Comparison of ENCODE assay signal across 8 cellular contexts in genomic region chr19:57362419-57362818, GRCh38. TPM values are rescaled to one million over a fixed set of nuclear protein-coding genes. Genes with fewer than 3 reads are reported as not detected.
DNase-seq lines count a peak whose midpoint lies in the region; ATAC-seq, FAIRE-seq and TF ChIP-seq lines count a peak whose summit lies in the region.

No MANE protein-coding gene starts in this region.

- H3K4me2 ChIP-seq in GM23338 = peak overlapping the region; percentile 73

- ATAC-seq in GM23338 (no peak), GM21723 (IDR thresholded peaks at IDR 0.05; ENCODE audit: unreplicated experiment) (no peak)

- no peaks in the 10 kb centered on the region for H3F3A ChIP-seq in GM23338 (replicated peaks; ENCODE audit: low read depth)

- peak overlapping the region; percentile 63 for H3K27ac ChIP-seq in GM23338 (ENCODE audit: low read depth)
- H3K27ac ChIP-seq in WERI-Rb-1 = peak overlapping the region; percentile 78
- H3K27ac ChIP-seq in sigmoid colon = peak overlapping the region; percentile 80 to 98 (median 95)

- no peak for TF ChIP-seq POLR2A in sigmoid colon (IDR thresholded peaks at IDR 0.05)
- no peak for TF ChIP-seq POLR2A in lower leg skin (IDR thresholded peaks at IDR 0.05)

- H3K4me1 ChIP-seq in GM23338 (ENCODE audit: insufficient read depth) (no peaks in the 10 kb centered on the region), sigmoid colon (peaks cover 0 to 17% (median 12%) of the 10 kb centered on the region in 4 donors)

- no peaks in the 10 kb centered on the region for H3K27me3 ChIP-seq in GM23338 (ENCODE audit: insufficient read depth)
- no peaks in the 10 kb centered on the region for H3K27me3 ChIP-seq in WERI-Rb-1 (ENCODE audit: insufficient read depth, low read depth, severe bottlenecking)
- no peaks in the 10 kb centered on the region for H3K27me3 ChIP-seq in sigmoid colon

- DNase-seq in GM23338 (ENCODE audit: low spot score) = no peak
- no peak for DNase-seq in WERI-Rb-1
- no peak for DNase-seq in fibroblast of the aortic adventitia (ENCODE audit: low read depth)
- no peak for DNase-seq in sigmoid colon
- DNase-seq in lower leg skin (ENCODE audit: low spot score in 2 of 2) = no peak
- DNase-seq in urothelium cell line (ENCODE audit: low spot score) = no peak
- DNase-seq in hepatic stellate cell (ENCODE audit: low spot score) = no peak

- H3K4me3 ChIP-seq in GM23338 (peak overlapping the region; percentile 51), WERI-Rb-1 (ENCODE audit: low read depth, low read length) (peak overlapping the region; percentile 90), fibroblast of the aortic adventitia (ENCODE audit: low read depth, low read length) (peak overlapping the region; percentile 66), sigmoid colon (peak overlapping the region in 3 of 4 donors; percentile 86 to 91 (median 88)), lower leg skin (ENCODE audit: low read depth, poor library complexity, severe bottlenecking) (no peak overlapping the region)

- H3K9me3 ChIP-seq in WERI-Rb-1 (ENCODE audit: severe bottlenecking) (no peaks in the 10 kb centered on the region), sigmoid colon (peaks cover 2 to 14% (median 10%) of the 10 kb centered on the region in 4 donors)

- H3K79me2 ChIP-seq in GM23338 (replicated peaks; ENCODE audit: insufficient read depth) = peaks cover 16% of the 10 kb centered on the region

- H3K27me3 Mint-ChIP-seq in GM23338 (ENCODE audit: insufficient read depth, low read depth, poor library complexity) = peaks cover 3% of the 10 kb centered on the region

- WGBS in sigmoid colon, 2 donors = 63 to 72% methylated on average over 2 of the region's 2 CpGs
- WGBS in lower leg skin, 2 donors = 77% methylated on average over 2 of the region's 2 CpGs

- FAIRE-seq in urothelium cell line (lab: Jason Lieb, UNC) = no peak

- no peak for TF ChIP-seq EP300 in sigmoid colon (IDR thresholded peaks at IDR 0.05)

- H3K4me3 Mint-ChIP-seq in GM23338 = peak overlapping the region; percentile 98

- peak overlapping the region; percentile 97; the same call in 1 of the 2 replicates for H3K27ac Mint-ChIP-seq in GM23338

- TF ChIP-seq CTCF in GM23338 (conservative IDR thresholded peaks at IDR 0.05; ENCODE audit: low read depth in 2 of 2) (no peak), WERI-Rb-1 (IDR thresholded peaks at IDR 0.05; ENCODE audit: low read depth, low read length) (no peak), fibroblast of the aortic adventitia (IDR thresholded peaks at IDR 0.05; ENCODE audit: insufficient read depth, low read length) (no peak), sigmoid colon (IDR thresholded peaks at IDR 0.05) (no peak), lower leg skin (IDR thresholded peaks at IDR 0.05) (no peak)

- H3K36me3 Mint-ChIP-seq in GM23338 (ENCODE audit: low read depth) = peaks cover 8% of the 10 kb centered on the region; the same call in 2 of the 3 replicates

- no peaks in the 10 kb centered on the region for H4K20me1 ChIP-seq in GM23338 (replicated peaks; ENCODE audit: insufficient read depth)

- H3K4me1 Mint-ChIP-seq in GM23338 = peaks cover 7% of the 10 kb centered on the region

- peak overlapping the region; percentile 19; the same call in 1 of the 2 replicates for H2AFZ ChIP-seq in GM23338

- no peaks in the 10 kb centered on the region for H3K9me2 ChIP-seq in GM23338 (ENCODE audit: insufficient read depth)

- no peaks in the 10 kb centered on the region for H3K9me3 Mint-ChIP-seq in GM23338

- H3K36me3 ChIP-seq in GM23338 (ENCODE audit: insufficient read depth) = no peaks in the 10 kb centered on the region
- H3K36me3 ChIP-seq in WERI-Rb-1 = peaks cover 16% of the 10 kb centered on the region
- peaks cover 5 to 24% (median 15%) of the 10 kb centered on the region in 4 donors for H3K36me3 ChIP-seq in sigmoid colon

- intact Hi-C loops in sigmoid colon (cut with DNase I) = loop anchor here (5.0 kb wide), 1 partner anchor 40 kb away; the partner anchor contains the start of gene ZNF543
- intact Hi-C loops in lower leg skin (cut with DNase I; ENCODE audit: low total_unique reads) = no loop called here

TF ChIP-seq in GM23338, 12 proteins besides CTCF, POLR2A, EP300 and RAD21:
- TF ChIP-seq EZH2 (IDR thresholded peaks at IDR 0.05; ENCODE audit: low read depth, unreplicated experiment) (no peak), EZH2phosphoT487 (IDR thresholded peaks at IDR 0.05; ENCODE audit: unreplicated experiment) (no peak), JUNB (IDR thresholded peaks at IDR 0.05; ENCODE audit: unreplicated experiment) (no peak), CREB1 (CRISPR knock-in tag; IDR thresholded peaks at IDR 0.05; ENCODE audit: low read depth) (no peak), POLR2AphosphoS5 (IDR thresholded peaks at IDR 0.05; ENCODE audit: low read depth) (no peak), ZNF114 (CRISPR knock-in tag; IDR thresholded peaks at IDR 0.05) (no peak), REST (IDR thresholded peaks at IDR 0.05; ENCODE audit: unreplicated experiment) (no peak), STAT1 (IDR thresholded peaks at IDR 0.05; ENCODE audit: unreplicated experiment) (no peak)

RNA-seq across cellular contexts. Expression of gene TRAPPC2B, which starts 0.9 kb away (rescaled TPM):
- total RNA-seq in GM23338 (2014; rRNA removed; shearing (Covaris generic)) = 17.1 and 24.1 TPM in 2 replicates
- polyA plus RNA-seq in GM23338 (2016; fragmentation: Nextera tagmentation; extraction: Ambion mirVana) (55.2 and 60.5 TPM in 2 replicates), sigmoid colon (10 to 100 TPM in 2 of 3 donors, 1 to 10 TPM in 1; 9.2 to 18.0 (median 11.4) TPM)
- total RNA-seq in fibroblast of the aortic adventitia (ENCODE audit: low replicate concordance) (7.0 and 11.7 TPM in 2 replicates), sigmoid colon (10 to 100 TPM; 21.3 to 28.1 (median 27.1) TPM), lower leg skin (10 to 100 TPM; 11.3 to 20.1 (median 19.5) TPM)

RNA-seq across cellular contexts. Expression of gene ZNF547, which starts 0.9 kb away (rescaled TPM):
- total RNA-seq in GM23338 (2014; rRNA removed; shearing (Covaris generic)) = 4.9 and 5.1 TPM in 2 replicates
- polyA plus RNA-seq in GM23338 (2016; fragmentation: Nextera tagmentation; extraction: Ambion mirVana) (0.71 and 1.1 TPM in 2 replicates), sigmoid colon (1 to 10 TPM in 1 of 3 donors, not detected in 2; 1.2 TPM)
- total RNA-seq in fibroblast of the aortic adventitia (ENCODE audit: low replicate concordance) (2.5 and 4.1 TPM in 2 replicates), sigmoid colon (1 to 10 TPM in 3 of 4 donors, under 1 TPM in 1; 0.83 to 3.6 (median 2.8) TPM), lower leg skin (1 to 10 TPM in 3 of 4 donors, under 1 TPM in 1; 0.42 to 2.4 (median 1.4) TPM)

RNA-seq across cellular contexts. Expression of gene ZNF304, which starts 11.3 kb away (rescaled TPM):
- total RNA-seq in GM23338 (2014; rRNA removed; shearing (Covaris generic)) = 10.1 and 12.4 TPM in 2 replicates
- 2.7 and 3.5 TPM in 2 replicates for polyA plus RNA-seq in GM23338 (2016; fragmentation: Nextera tagmentation; extraction: Ambion mirVana)
- total RNA-seq in fibroblast of the aortic adventitia (ENCODE audit: low replicate concordance) = 8.7 and 9.7 TPM in 2 replicates
- total RNA-seq in sigmoid colon = 1 to 10 TPM; 7.1 to 9.6 (median 9.1) TPM
- 1 to 10 TPM in 2 of 3 donors, under 1 TPM in 1; 0.92 to 3.1 (median 1.2) TPM for polyA plus RNA-seq in sigmoid colon
- total RNA-seq in lower leg skin = 10 to 100 TPM in 1 of 4 donors, 1 to 10 TPM in 3; 8.3 to 11.8 (median 8.9) TPM

RNA-seq across cellular contexts. Expression of gene ZNF548, which starts 27.2 kb away (rescaled TPM):
- 7.4 and 9.8 TPM in 2 replicates for total RNA-seq in GM23338 (2014; rRNA removed; shearing (Covaris generic))
- 1.9 and 2.4 TPM in 2 replicates for polyA plus RNA-seq in GM23338 (2016; fragmentation: Nextera tagmentation; extraction: Ambion mirVana)
- 19.5 and 20.4 TPM in 2 replicates for total RNA-seq in fibroblast of the aortic adventitia (ENCODE audit: low replicate concordance)
- total RNA-seq in sigmoid colon = 10 to 100 TPM; 21.9 to 29.1 (median 22.8) TPM
- polyA plus RNA-seq in sigmoid colon = 10 to 100 TPM in 1 of 3 donors, 1 to 10 TPM in 2; 1.2 to 10.7 (median 1.8) TPM
- 10 to 100 TPM; 20.3 to 29.3 (median 23.5) TPM for total RNA-seq in lower leg skin

RNA-seq across cellular contexts. Expression of gene ZNF543, which starts 42.1 kb away (rescaled TPM):
- total RNA-seq in GM23338 (2014; rRNA removed; shearing (Covaris generic)) = 10.3 and 12.6 TPM in 2 replicates
- polyA plus RNA-seq in GM23338 (2016; fragmentation: Nextera tagmentation; extraction: Ambion mirVana) (2.4 and 3.1 TPM in 2 replicates), sigmoid colon (1 to 10 TPM in 1 of 3 donors, under 1 TPM in 2; 0.46 to 1.6 (median 0.60) TPM)
- total RNA-seq in fibroblast of the aortic adventitia (ENCODE audit: low replicate concordance) (5.1 and 9.4 TPM in 2 replicates), sigmoid colon (1 to 10 TPM; 5.4 to 8.1 (median 7.5) TPM), lower leg skin (10 to 100 TPM; 11.4 to 15.7 (median 12.4) TPM)
